Comparison of ENCODE assay signal across 10 cellular contexts in genomic region chr7:93960986-93961385, GRCh38. TPM values are rescaled to one million over a fixed set of nuclear protein-coding genes. Genes with fewer than 3 reads are reported as not detected.
"Had no signal": no experiment of that assay in that cellular context is flagged by ENCODE, and none has a peak within 500 bp of the region (broad histone marks: within the 10 kb centered on the region; RNA-seq: fewer than 3 reads in every experiment).

No MANE protein-coding gene starts in this region.

- DNase-seq: GM23248, GOT3, H7, H9, HCEC 1CT, HFFc6 had no signal

- H3K27ac ChIP-seq: GM23248 had no signal

- H3K36me3 ChIP-seq: HAP-1 had no signal

- H3K4me3 ChIP-seq: GM23248, GM23338, HAP-1 had no signal

- H3K4me2 ChIP-seq: GM23338 had no signal

- ATAC-seq: GM23338, HCT116 had no signal

- H3K9me3 ChIP-seq: HAP-1 had no signal

- H3K4me1 ChIP-seq: HAP-1 had no signal

- H2AFZ ChIP-seq: GM23248, GM23338 had no signal

- H3K9ac ChIP-seq: GM23248 had no signal

RNA-seq across cellular contexts. Expression of gene GNGT1, which starts 54.6 kb away (rescaled TPM):
- polyA plus RNA-seq: GM23248, H1 had no signal
